12 cellular contexts compared by ENCODE assay signal in genomic region chr12:95200128-95200973, GRCh38. TPM values are rescaled to one million over a fixed set of nuclear protein-coding genes. Genes with fewer than 3 reads are reported as not detected.
DNase-seq lines count a peak whose midpoint lies in the region; ATAC-seq and TF ChIP-seq lines count a peak whose summit lies in the region.
"Had no signal": no experiment of that assay in that cellular context is flagged by ENCODE, and none has a peak within 500 bp of the region (broad histone marks: within the 10 kb centered on the region; RNA-seq: fewer than 3 reads in every experiment).

No MANE protein-coding gene starts in this region.

- H3K27ac Mint-ChIP-seq in Calu3 (ENCODE audit: unreplicated experiment) (peak overlapping the region; percentile 58), endothelial cell (ENCODE audit: unreplicated experiment) (peak overlapping the region; percentile 69)
- H3K27ac Mint-ChIP-seq: activated naive CD8-positive, alpha-beta T cell treated with anti-CD3 and anti-CD28 coated beads, Interleukin-2, amount 10 ng/mL, durations not matched to agents 7 days and 5 days had no signal

- H2AFZ ChIP-seq in PC-9 = no peak overlapping the region

- H3K9me2 ChIP-seq in PC-9 (ENCODE audit: insufficient read depth) = no peaks in the 10 kb centered on the region

- no peak for TF ChIP-seq EP300 in ovary (IDR thresholded peaks at IDR 0.05)

- ATAC-seq in HG02840 (IDR thresholded peaks at IDR 0.05; ENCODE audit: low FRiP score, unreplicated experiment) (no peak), HG02571 (IDR thresholded peaks at IDR 0.05; ENCODE audit: unreplicated experiment) (no peak)

- H3K27ac ChIP-seq in PC-9 (peak overlapping the region; percentile 98), ovary (peak overlapping the region; percentile 8 to 58)

- BruUV-seq in Calu3 (replicated peaks; lab: Mats Ljungman, UMichigan) (no TSS peak), PC-9 (replicated peaks; lab: Mats Ljungman, UMichigan) (no TSS peak)

- TF ChIP-seq POLR2A in ovary (IDR thresholded peaks at IDR 0.05) = no peak

- H4K20me1 ChIP-seq in PC-9 (ENCODE audit: insufficient read depth) = no peaks in the 10 kb centered on the region

- H3K36me3 Mint-ChIP-seq in Calu3 (ENCODE audit: insufficient read depth, unreplicated experiment) (peaks cover 65% of the 10 kb centered on the region), endothelial cell (ENCODE audit: low read depth, unreplicated experiment) (peaks cover 10% of the 10 kb centered on the region)
- H3K36me3 Mint-ChIP-seq: activated naive CD8-positive, alpha-beta T cell treated with anti-CD3 and anti-CD28 coated beads, Interleukin-2, amount 10 ng/mL, durations not matched to agents 7 days and 5 days had no signal

- H3K4me3 ChIP-seq in PC-9 (peak overlapping the region; percentile 41), ovary (no peak overlapping the region)

- H3K27me3 ChIP-seq in PC-9 (ENCODE audit: insufficient read depth, low read depth) = no peaks in the 10 kb centered on the region
- H3K27me3 ChIP-seq in ovary = no peaks in the 10 kb centered on the region

- POLR2A ChIA-PET in PC-9 (lab: Charles Lee; ENCODE audit: unreplicated experiment) = interaction anchor here (0.7 kb wide), 3 partner anchors 14 to 500 kb away, joined by 3 to 10 read pairs (median 5); no protein-coding TSS in a partner anchor

- no peaks in the 10 kb centered on the region for H3K9me3 Mint-ChIP-seq in Calu3 (ENCODE audit: low read depth, unreplicated experiment)
- H3K9me3 Mint-ChIP-seq in endothelial cell (ENCODE audit: unreplicated experiment) = no peaks in the 10 kb centered on the region
- H3K9me3 Mint-ChIP-seq: activated naive CD8-positive, alpha-beta T cell treated with anti-CD3 and anti-CD28 coated beads, Interleukin-2, amount 10 ng/mL, durations not matched to agents 7 days and 5 days had no signal

- H3K4me3 Mint-ChIP-seq in Calu3 (ENCODE audit: low read depth, unreplicated experiment) (peak overlapping the region; percentile 49), endothelial cell (ENCODE audit: unreplicated experiment) (no peak overlapping the region)
- H3K4me3 Mint-ChIP-seq: activated naive CD8-positive, alpha-beta T cell treated with anti-CD3 and anti-CD28 coated beads, Interleukin-2, amount 10 ng/mL, durations not matched to agents 7 days and 5 days had no signal

- H3K79me2 ChIP-seq in PC-9 (ENCODE audit: low read depth) = peaks cover 84% of the 10 kb centered on the region

- no peaks in the 10 kb centered on the region for H3K27me3 Mint-ChIP-seq in Calu3 (ENCODE audit: unreplicated experiment)
- H3K27me3 Mint-ChIP-seq in endothelial cell (ENCODE audit: unreplicated experiment) = peaks cover 3% of the 10 kb centered on the region
- H3K27me3 Mint-ChIP-seq: activated naive CD8-positive, alpha-beta T cell treated with anti-CD3 and anti-CD28 coated beads, Interleukin-2, amount 10 ng/mL, durations not matched to agents 7 days and 5 days had no signal

- H3K36me3 ChIP-seq in PC-9 (ENCODE audit: low read depth) (peaks cover 8% of the 10 kb centered on the region; the same call in 1 of the 2 replicates), ovary (no peaks in the 10 kb centered on the region)

- H3K9me3 ChIP-seq in PC-9 (ENCODE audit: insufficient read depth, low read depth) = no peaks in the 10 kb centered on the region
- H3K9me3 ChIP-seq in ovary = no peaks in the 10 kb centered on the region

- no peak for TF ChIP-seq CTCF in Calu3 (IDR thresholded peaks at IDR 0.05; ENCODE audit: unreplicated experiment)
- no peak for TF ChIP-seq CTCF in PC-9 (conservative IDR thresholded peaks at IDR 0.05)
- no peak for TF ChIP-seq CTCF in endothelial cell (IDR thresholded peaks at IDR 0.05; ENCODE audit: unreplicated experiment)
- no peak for TF ChIP-seq CTCF in ovary (IDR thresholded peaks at IDR 0.05)

- DNase-seq in Calu3 (no peak), PC-9 (no peak), endothelial cell (ENCODE audit: low spot score) (no peak), ovary (no peak), NCI-H524 treated with DMSO at 0.1 percent for 48 hours (lab: John Stamatoyannopoulos, UW) (no peak)
- DNase-seq in stimulated activated CD4-positive, alpha-beta T cell treated with anti-CD3 and anti-CD28 coated beads, Interleukin-12 subunit alpha, Interleukin-12 subunit beta, amount 100 ng/mL, for 4 hours = no peak
- DNase-seq: activated CD4-positive, alpha-beta T cell treated with anti-CD3 and anti-CD28 coated beads, Interleukin-2, amount 50 U/mL, for 1 hour; activated naive CD8-positive, alpha-beta T cell treated with anti-CD3 and anti-CD28 coated beads, Interleukin-2, amount 10 ng/mL, durations not matched to agents 7 days and 5 days; NCI-H1694; RPMI8226 had no signal

- peaks cover 47% of the 10 kb centered on the region for H3F3A ChIP-seq in PC-9 (ENCODE audit: insufficient read depth, low read depth)

- H3K4me2 ChIP-seq in PC-9 = peak overlapping the region; percentile 74

- intact Hi-C loops in Calu3 (cut with micrococcal nuclease; ENCODE audit: unreplicated experiment) = loop anchor here (5.0 kb wide), 1 partner anchor 33 kb away; no protein-coding TSS in a partner anchor
- intact Hi-C loops in PC-9 (cut with micrococcal nuclease; ENCODE audit: unreplicated experiment) = loop anchor here (2.0 to 5.0 kb wide), 2 partner anchors 16 to 83 kb away; partner anchors contain the start of genes FGD6 and VEZT
- intact Hi-C loops in ovary (cut with DNase I) = no loop called here

- 23 to 33% (median 29%) methylated on average over 6 of the region's 6 CpGs for WGBS in ovary, 3 donors

- H3K4me1 ChIP-seq in PC-9 (replicated peaks; ENCODE audit: insufficient read depth) (peaks cover 63% of the 10 kb centered on the region), ovary (ENCODE audit: insufficient read depth) (peaks cover 17% of the 10 kb centered on the region)

- CTCF ChIA-PET in Calu3 (lab: Charles Lee) (interaction anchor here (0.6 to 1.5 kb wide), 6 partner anchors 9 to 53 kb away, joined by 3 to 8 read pairs (median 4); no protein-coding TSS in a partner anchor), PC-9 (lab: Charles Lee) (no interaction called here)

- H3K4me1 Mint-ChIP-seq in Calu3 (ENCODE audit: low read depth, unreplicated experiment) = peaks cover 60% of the 10 kb centered on the region
- H3K4me1 Mint-ChIP-seq in endothelial cell (ENCODE audit: unreplicated experiment) = peaks cover 44% of the 10 kb centered on the region

RNA-seq across cellular contexts. Expression of gene FGD6, which starts 16.9 kb away (rescaled TPM):
- total RNA-seq in Calu3 (2022) = 64.5 and 66.6 TPM in 2 replicates
- total RNA-seq in PC-9 (2021) = 18.1 and 22.0 TPM in 2 replicates
- 35.4 TPM for total RNA-seq in endothelial cell (ENCODE audit: unreplicated experiment)
- total RNA-seq in ovary = 10 to 100 TPM in 6 of 7 donors, 1 to 10 TPM in 1; 7.0 to 18.7 (median 15.8) TPM
- polyA plus RNA-seq in ovary = 1 to 10 TPM; 4.5 to 5.3 TPM

RNA-seq across cellular contexts. Expression of gene VEZT, which starts 17.3 kb away (rescaled TPM):
- total RNA-seq in Calu3 (2022) (149 and 160 TPM in 2 replicates), PC-9 (2021) (35.2 and 46.8 TPM in 2 replicates), endothelial cell (ENCODE audit: unreplicated experiment) (89.9 TPM), ovary (10 to 100 TPM; 52.1 to 67.7 (median 53.5) TPM)
- 10 to 100 TPM; 31.2 to 46.4 TPM for polyA plus RNA-seq in ovary

Comparison
In these comparisons a context has a peak if more than half of its experiments do, and no peak if none do; other contexts are left out.
1. intact Hi-C loops: an anchor here in Calu3 (5.0 kb wide) and PC-9 (2.0 to 5.0 kb wide); none called in ovary.